ENCODE assay signal across 14 cellular contexts in the genomic region with DNA sequence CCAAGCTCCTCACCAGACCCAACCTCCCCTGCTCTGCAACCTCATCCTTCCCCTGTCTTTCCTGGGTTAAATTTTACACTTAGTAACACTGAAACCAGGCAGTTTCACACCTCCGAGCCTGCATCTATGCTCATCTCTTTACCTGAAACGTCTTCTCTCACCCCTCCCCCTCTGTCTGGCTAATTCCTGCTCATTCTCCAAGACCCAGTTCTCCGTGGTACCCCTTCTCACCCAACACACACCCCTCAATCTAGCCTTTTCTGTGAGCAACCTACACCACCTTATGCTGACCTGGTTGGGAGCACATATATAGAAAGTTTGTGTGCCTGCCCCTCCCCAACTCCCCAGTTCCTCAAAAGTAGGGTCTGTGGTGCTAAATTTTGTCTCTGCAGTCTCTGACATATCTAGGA. TPM values are rescaled to one million over a fixed set of nuclear protein-coding genes. Genes with fewer than 3 reads are reported as not detected.
DNase-seq lines count a peak whose midpoint lies in the region; ATAC-seq and TF ChIP-seq lines count a peak whose summit lies in the region.
"Had no signal": no experiment of that assay in that cellular context is flagged by ENCODE, and none has a peak within 500 bp of the region (broad histone marks: within the 10 kb centered on the region; RNA-seq: fewer than 3 reads in every experiment).

No MANE protein-coding gene starts in this region.

- CTCF ChIA-PET in T-cell (lab: Charles Lee): interaction anchor here in 1 of 2 donors (0.5 kb wide), 1 partner anchor 8 kb away, joined by 3 read pairs; no protein-coding TSS in a partner anchor

- peak; percentile 47 for ATAC-seq in GM18499 (IDR thresholded peaks at IDR 0.05; ENCODE audit: insufficient read depth, unreplicated experiment)
- ATAC-seq in GM19438 (IDR thresholded peaks at IDR 0.05; ENCODE audit: low read depth, unreplicated experiment): peak; percentile 33
- peak; percentile 45 for ATAC-seq in HG02885 (IDR thresholded peaks at IDR 0.05; ENCODE audit: poor library complexity, unreplicated experiment)
- ATAC-seq in T-cell (replicated peaks in 1 of 4): no peak

- no peak for TF ChIP-seq POLR2A in stomach (IDR thresholded peaks at IDR 0.05)

- 56 to 76% (median 69%) methylated on average over 3 of the region's 3 CpGs for WGBS in stomach, 5 donors

- POLR2A ChIA-PET in T-cell (lab: Charles Lee): no interaction called here

- H3K36me3 Mint-ChIP-seq in activated T-helper 1 cell treated with anti-CD3 and anti-CD28 coated beads, Interleukin-12 subunit alpha, Interleukin-12 subunit beta, Interleukin-2, Interleukin-4 antibody, amounts not matched to agents 30 ng/mL and 10 ng/mL and 1 ng/mL, durations not matched to agents 14 hours and 24 hours and 36 hours (ENCODE audit: low read depth): no peaks in the 10 kb centered on the region
- H3K36me3 Mint-ChIP-seq in T-cell: no peaks in the 10 kb centered on the region

- peaks cover 30% of the 10 kb centered on the region for H3K27me3 Mint-ChIP-seq in activated T-helper 1 cell treated with anti-CD3 and anti-CD28 coated beads, Interleukin-12 subunit alpha, Interleukin-12 subunit beta, Interleukin-2, Interleukin-4 antibody, amounts not matched to agents 30 ng/mL and 10 ng/mL and 1 ng/mL, durations not matched to agents 14 hours and 24 hours and 36 hours (ENCODE audit: insufficient read depth)
- H3K27me3 Mint-ChIP-seq in T-cell: peaks cover 32 to 41% of the 10 kb centered on the region in 2 donors

- intact Hi-C loops in activated T-helper 1 cell treated with anti-CD3 and anti-CD28 coated beads, Interleukin-12 subunit alpha, Interleukin-12 subunit beta, Interleukin-2, Interleukin-4 antibody, amounts not matched to agents 30 ng/mL and 10 ng/mL and 1 ng/mL, durations not matched to agents 14 hours and 24 hours and 36 hours (cut with micrococcal nuclease): no loop called here
- intact Hi-C loops in stomach (cut with DNase I; ENCODE audit: low total_unique reads): no loop called here

- no peak overlapping the region for H3K27ac ChIP-seq in stomach

- H3K4me3 ChIP-seq in stomach: no peak overlapping the region

- no peak for TF ChIP-seq EP300 in stomach (IDR thresholded peaks at IDR 0.05)

- H3K27ac Mint-ChIP-seq in activated T-helper 1 cell treated with anti-CD3 and anti-CD28 coated beads, Interleukin-12 subunit alpha, Interleukin-12 subunit beta, Interleukin-2, Interleukin-4 antibody, amounts not matched to agents 30 ng/mL and 10 ng/mL and 1 ng/mL, durations not matched to agents 14 hours and 24 hours and 36 hours: no peak overlapping the region
- H3K27ac Mint-ChIP-seq in T-cell: no peak overlapping the region
- H3K27ac Mint-ChIP-seq: stimulated activated naive CD8-positive, alpha-beta T cell treated with anti-CD3 and anti-CD28 coated beads, Interleukin-15, Interleukin-2, amounts not matched to agents 100 ng/mL and 50 ng/mL, for 24 hours had no signal

- peaks cover 7% of the 10 kb centered on the region for H3K9me3 Mint-ChIP-seq in activated T-helper 1 cell treated with anti-CD3 and anti-CD28 coated beads, Interleukin-12 subunit alpha, Interleukin-12 subunit beta, Interleukin-2, Interleukin-4 antibody, amounts not matched to agents 30 ng/mL and 10 ng/mL and 1 ng/mL, durations not matched to agents 14 hours and 24 hours and 36 hours
- H3K9me3 Mint-ChIP-seq in T-cell: no peaks in the 10 kb centered on the region
- H3K9me3 Mint-ChIP-seq: stimulated activated naive CD8-positive, alpha-beta T cell treated with anti-CD3 and anti-CD28 coated beads, Interleukin-15, Interleukin-2, amounts not matched to agents 100 ng/mL and 50 ng/mL, for 24 hours had no signal

- H3K27me3 ChIP-seq in stomach: peaks cover 0 to 24% (median 22%) of the 10 kb centered on the region in 3 donors

- no peak for DNase-seq in activated T-helper 1 cell treated with anti-CD3 and anti-CD28 coated beads, Interleukin-12 subunit alpha, Interleukin-12 subunit beta, Interleukin-2, Interleukin-4 antibody, amounts not matched to agents 30 ng/mL and 10 ng/mL and 1 ng/mL, durations not matched to agents 14 hours and 24 hours and 36 hours (ENCODE audit: low spot score)
- no peak for DNase-seq in NCI-H345 (lab: John Stamatoyannopoulos, UW)
- no peak for DNase-seq in stomach
- DNase-seq in T-cell: no peak
- DNase-seq in SKM-1 treated with dmso at 0.1 percent for 144 hours (lab: John Stamatoyannopoulos, UW; ENCODE audit: unreplicated experiment): no peak
- DNase-seq: activated CD4-positive, CD25-positive, alpha-beta regulatory T cell; C1 segment of cervical spinal cord; GF-D8; Right ventricle myocardium superior; stimulated activated CD4-positive, alpha-beta T cell treated with anti-CD3 and anti-CD28 coated beads, Interleukin-15, amount 100 ng/mL, for 24 hours had no signal

- H3K4me3 Mint-ChIP-seq in activated T-helper 1 cell treated with anti-CD3 and anti-CD28 coated beads, Interleukin-12 subunit alpha, Interleukin-12 subunit beta, Interleukin-2, Interleukin-4 antibody, amounts not matched to agents 30 ng/mL and 10 ng/mL and 1 ng/mL, durations not matched to agents 14 hours and 24 hours and 36 hours: peak overlapping the region; percentile 48
- H3K4me3 Mint-ChIP-seq in T-cell: no peak overlapping the region
- H3K4me3 Mint-ChIP-seq: stimulated activated naive CD8-positive, alpha-beta T cell treated with anti-CD3 and anti-CD28 coated beads, Interleukin-15, Interleukin-2, amounts not matched to agents 100 ng/mL and 50 ng/mL, for 24 hours had no signal

- no peaks in the 10 kb centered on the region for H3K9me3 ChIP-seq in stomach

- peaks cover 8 to 30% (median 18%) of the 10 kb centered on the region in 4 donors for H3K4me1 ChIP-seq in stomach

- H3K36me3 ChIP-seq in stomach: no peaks in the 10 kb centered on the region

- TF ChIP-seq CTCF in stomach (IDR thresholded peaks at IDR 0.05): no peak

- peaks cover 23% of the 10 kb centered on the region for H3K4me1 Mint-ChIP-seq in activated T-helper 1 cell treated with anti-CD3 and anti-CD28 coated beads, Interleukin-12 subunit alpha, Interleukin-12 subunit beta, Interleukin-2, Interleukin-4 antibody, amounts not matched to agents 30 ng/mL and 10 ng/mL and 1 ng/mL, durations not matched to agents 14 hours and 24 hours and 36 hours (ENCODE audit: low read depth)
- peaks cover 0 to 15% (median 2%) of the 10 kb centered on the region in 3 donors for H3K4me1 Mint-ChIP-seq in T-cell

RNA-seq across cellular contexts. Expression of gene KIAA1614, which starts 3.7 kb away (rescaled TPM):
- 0.16 and 0.17 TPM in 2 replicates for total RNA-seq in activated T-helper 1 cell treated with anti-CD3 and anti-CD28 coated beads, Interleukin-12 subunit alpha, Interleukin-12 subunit beta, Interleukin-2, Interleukin-4 antibody, amounts not matched to agents 30 ng/mL and 10 ng/mL and 1 ng/mL, durations not matched to agents 14 hours and 24 hours and 36 hours
- total RNA-seq in stomach (1 to 10 TPM in 3 of 5 donors, under 1 TPM in 1, not detected in 1; under 0.01 to 6.1 (median 1.7) TPM), T-cell (under 1 TPM; 0.05 to 0.38 (median 0.20) TPM)
- polyA plus RNA-seq in stomach: 1 to 10 TPM; 1.1 to 2.2 (median 1.8) TPM

Comparison
In these comparisons a context has a peak if more than half of its experiments do, and no peak if none do; other contexts are left out.
1. ATAC-seq: peak in GM18499 (single experiment), GM19438 (single experiment) and HG02885 (single experiment); none in T-cell (0 of 4).